9 cellular contexts compared by ENCODE assay signal in genomic region chr21:37073417-37074194, GRCh38. TPM values are rescaled to one million over a fixed set of nuclear protein-coding genes. Genes with fewer than 3 reads are reported as not detected.
DNase-seq lines count a peak whose midpoint lies in the region; ATAC-seq and FAIRE-seq lines count a peak whose summit lies in the region.
"Had no signal": no experiment of that assay in that cellular context is flagged by ENCODE, and none has a peak within 500 bp of the region (broad histone marks: within the 10 kb centered on the region; RNA-seq: fewer than 3 reads in every experiment).

No MANE protein-coding gene starts in this region.

- ATAC-seq in GM19455 (IDR thresholded peaks at IDR 0.05; ENCODE audit: unreplicated experiment) (peak; percentile 32), HG03558 (IDR thresholded peaks at IDR 0.05; ENCODE audit: extremely low read depth, unreplicated experiment) (peak; percentile 13), sciatic nerve (peak; percentile 27)

- peaks cover 0 to 3% (median 0%) of the 10 kb centered on the region in 5 donors for H3K9me3 Mint-ChIP-seq in CD8-positive, alpha-beta memory T cell

- no peak for FAIRE-seq in urothelium cell line (lab: Jason Lieb, UNC)
- FAIRE-seq: colon had no signal

- peaks cover 0 to 3% of the 10 kb centered on the region in 2 donors for H3K27me3 Mint-ChIP-seq in CD8-positive, alpha-beta memory T cell

- no peaks in the 10 kb centered on the region for H3K36me3 ChIP-seq in CD8-positive, alpha-beta memory T cell (ENCODE audit: insufficient read depth, low read length)

- intact Hi-C loops in sciatic nerve (cut with DNase I): loop anchor here (5.0 kb wide), 1 partner anchor 81 kb away; no protein-coding TSS in a partner anchor

- DNase-seq in CD8-positive, alpha-beta memory T cell: peak; percentile 63 to 86 (median 76)
- peak; percentile 42 for DNase-seq in SW480 (ENCODE audit: low spot score)
- peak in 55 of 58 donors; percentile 25 to 86 (median 76) for DNase-seq in anterior cingulate cortex (lab: John Stamatoyannopoulos, UW)
- peak; percentile 63 to 68 for DNase-seq in hippocampal formation (lab: John Stamatoyannopoulos, UW)
- peak; percentile 79 for DNase-seq in sciatic nerve (ENCODE audit: low spot score)
- DNase-seq in urothelium cell line (ENCODE audit: low spot score): no peak

- no peaks in the 10 kb centered on the region for H3K27me3 ChIP-seq in CD8-positive, alpha-beta memory T cell (ENCODE audit: insufficient read depth, low read length, poor library complexity, severe bottlenecking)

- peak overlapping the region; percentile 94 to 100 (median 98) for H3K27ac Mint-ChIP-seq in CD8-positive, alpha-beta memory T cell

- H3K4me1 Mint-ChIP-seq in CD8-positive, alpha-beta memory T cell: peaks cover 50 to 66% (median 65%) of the 10 kb centered on the region in 3 donors

- peak overlapping the region; percentile 73 for H3K4me3 ChIP-seq in CD8-positive, alpha-beta memory T cell (ENCODE audit: low read length)

- POLR2A ChIA-PET in CD8-positive, alpha-beta memory T cell (lab: Charles Lee): no interaction called here

- H3K4me3 Mint-ChIP-seq in CD8-positive, alpha-beta memory T cell: peak overlapping the region; percentile 92 to 100 (median 96)

- no peaks in the 10 kb centered on the region for H3K9me3 ChIP-seq in CD8-positive, alpha-beta memory T cell (ENCODE audit: low read length)

- peaks cover 15% of the 10 kb centered on the region for H3K4me1 ChIP-seq in CD8-positive, alpha-beta memory T cell (ENCODE audit: insufficient read depth, low read length)

- CTCF ChIA-PET in CD8-positive, alpha-beta memory T cell (lab: Charles Lee): no interaction called here

- H3K36me3 Mint-ChIP-seq in CD8-positive, alpha-beta memory T cell: peaks cover 2 to 19% (median 3%) of the 10 kb centered on the region in 3 donors

- peak overlapping the region; percentile 93 for H3K27ac ChIP-seq in CD8-positive, alpha-beta memory T cell (ENCODE audit: low read depth, low read length)

RNA-seq across cellular contexts. Expression of gene TTC3, which starts 0.6 kb away (rescaled TPM):
- total RNA-seq in CD8-positive, alpha-beta memory T cell: 10 to 100 TPM; 53.0 to 54.5 TPM
- polyA plus RNA-seq in CD8-positive, alpha-beta memory T cell: 108 TPM
- 146 TPM for total RNA-seq in sciatic nerve

RNA-seq across cellular contexts. Expression of gene PIGP, which starts 0.7 kb away (rescaled TPM):
- total RNA-seq in CD8-positive, alpha-beta memory T cell: 10 to 100 TPM; 23.9 to 24.2 TPM
- polyA plus RNA-seq in CD8-positive, alpha-beta memory T cell: 36.6 TPM
- total RNA-seq in sciatic nerve: 34.5 TPM
